Comparison of ENCODE assay signal across 8 cellular contexts in the genomic region with DNA sequence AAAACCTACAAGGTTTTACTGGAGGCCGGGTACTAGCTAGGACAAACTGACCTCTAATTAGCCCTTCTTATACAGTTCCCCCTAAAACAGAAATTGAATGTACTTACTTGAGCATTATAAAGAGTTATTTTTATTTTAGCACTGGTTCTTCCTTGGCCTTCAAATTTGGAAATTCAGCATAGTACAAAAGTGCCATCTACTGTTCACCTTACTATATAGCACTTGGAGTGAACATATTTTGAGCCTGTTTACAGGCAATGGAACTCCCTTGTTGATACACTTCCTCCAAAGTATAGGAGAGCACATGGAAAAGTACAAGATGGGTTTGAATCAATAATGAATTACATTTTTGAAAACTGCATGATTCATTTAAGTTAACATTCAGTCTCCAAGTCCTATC. TPM values are rescaled to one million over a fixed set of nuclear protein-coding genes. Genes with fewer than 3 reads are reported as not detected.
DNase-seq lines count a peak whose midpoint lies in the region; ATAC-seq, FAIRE-seq and TF ChIP-seq lines count a peak whose summit lies in the region.

No MANE protein-coding gene starts in this region.

- WGBS in IMR-90 (ENCODE audit: extremely low coverage in 2 of 2, insufficient read length in 1 of 2), 2 experiments = no CpG with 5 or more reads among the region's 1 CpG

- no peaks in the 10 kb centered on the region for H3K9me1 ChIP-seq in IMR-90 (ENCODE audit: insufficient read depth, low read length)

- dilution Hi-C loops in IMR-90 (cut with HindIII; ENCODE audit: low sequenced_read_pairs, unreplicated experiment) = no loop called here

- H4K20me1 ChIP-seq in IMR-90 (ENCODE audit: insufficient read depth, low read length) (no peaks in the 10 kb centered on the region), OCI-LY3 (ENCODE audit: insufficient read depth, low read length) (no peaks in the 10 kb centered on the region)

- H3K9me3 ChIP-seq in IMR-90 (ENCODE audit: control insufficient read depth, insufficient read depth, low read length) = no peaks in the 10 kb centered on the region
- no peaks in the 10 kb centered on the region for H3K9me3 ChIP-seq in OCI-LY3 (ENCODE audit: insufficient read depth, low read length)
- H3K9me3 ChIP-seq in neutrophil = no peaks in the 10 kb centered on the region

- H3K79me1 ChIP-seq in IMR-90 (ENCODE audit: low read depth in 1 of 2, low read length in 2 of 2) = peaks cover 0 to 2% of the 10 kb centered on the region in 2 experiments; a peak in 1 of 4 replicates

- H3K4ac ChIP-seq in IMR-90 (ENCODE audit: low read depth, low read length) = no peak overlapping the region

- intact Hi-C loops in IMR-90 (cut with micrococcal nuclease) = loop anchor here (1.0 to 10.0 kb wide), 4 partner anchors 59 to 945 kb away; partner anchors contain the start of gene KITLG

- no peaks in the 10 kb centered on the region for H3K4me1 ChIP-seq in IMR-90 (ENCODE audit: control insufficient read depth, insufficient read depth, low read length)
- H3K4me1 ChIP-seq in OCI-LY3 (ENCODE audit: low read length) = peaks cover 9% of the 10 kb centered on the region; the same call in 1 of the 2 replicates
- peaks cover 12 to 21% of the 10 kb centered on the region in 2 experiments for H3K4me1 ChIP-seq in neutrophil (ENCODE audit: control insufficient read depth in 1 of 2, insufficient read depth in 1 of 2, low read depth in 1 of 2, low read length in 1 of 2)

- no peak overlapping the region for H4K8ac ChIP-seq in IMR-90 (ENCODE audit: low read depth in 2 of 2, low read length in 2 of 2)

- in situ Hi-C loops in ACHN (cut with HindIII; ENCODE audit: low pct_ligation_motif_present, low pct_unique_long_range_greater_than_20kb, low sequenced_read_pairs) = no loop called here
- in situ Hi-C loops in IMR-90 (cut with MboI; ENCODE audit: low sequenced_read_pairs) = loop anchor here (5.0 to 10.0 kb wide), 3 partner anchors 57 to 512 kb away; partner anchors contain the start of gene DUSP6

- ATAC-seq in IMR-90 (ENCODE audit: low read depth) = peak; percentile 44

- no peak overlapping the region for H2AK5ac ChIP-seq in IMR-90 (ENCODE audit: low read depth, low read length)

- no peak overlapping the region for H3K56ac ChIP-seq in IMR-90 (ENCODE audit: extremely low read depth, insufficient read depth, low read length)

- H3K9ac ChIP-seq in IMR-90 (ENCODE audit: low read depth, low read length) = no peak overlapping the region
- no peak overlapping the region for H3K9ac ChIP-seq in OCI-LY3 (ENCODE audit: low read length)

- no peak overlapping the region for H2AFZ ChIP-seq in IMR-90 (replicated peaks; ENCODE audit: low read length, poor library complexity)
- no peak overlapping the region for H2AFZ ChIP-seq in OCI-LY3 (ENCODE audit: low read depth, low read length)

- no peak overlapping the region for H3K4me2 ChIP-seq in IMR-90 (ENCODE audit: low read depth, low read length)
- no peak overlapping the region for H3K4me2 ChIP-seq in OCI-LY3 (ENCODE audit: low read length)

- POLR2A ChIA-PET in IMR-90 (lab: Charles Lee; ENCODE audit: unreplicated experiment) = no interaction called here

- DNase-seq in ACHN (peak; percentile 67), GM06990 (ENCODE audit: extremely low read depth, insufficient read length) (no peak), IMR-90 (peak; percentile 67), cortex of kidney (lab: John Stamatoyannopoulos, UW) (no peak)
- DNase-seq in effector CD8-positive, alpha-beta T cell (lab: John Stamatoyannopoulos, UW) = no peak

- BruUV-seq in IMR-90 (replicated peaks; lab: Mats Ljungman, UMichigan) = no TSS peak

- TF ChIP-seq CTCF in GM06990 (IDR thresholded peaks at IDR 0.05; ENCODE audit: insufficient read depth, low read length, poor library complexity, severe bottlenecking) = peak; percentile 68
- TF ChIP-seq CTCF in IMR-90 (conservative IDR thresholded peaks at IDR 0.05; ENCODE audit: low read depth, low read length) = peak; percentile 87
- peak; percentile 78 for TF ChIP-seq CTCF in OCI-LY3 (IDR thresholded peaks at IDR 0.05; ENCODE audit: low read depth, low read length)
- TF ChIP-seq CTCF in neutrophil (IDR thresholded peaks at IDR 0.05) = peak; percentile 68

- peak; percentile 91 for TF ChIP-seq RAD21 in IMR-90 (IDR thresholded peaks at IDR 0.05; ENCODE audit: low read length)

- no peak overlapping the region for H3K18ac ChIP-seq in IMR-90 (ENCODE audit: low read depth, low read length)

- H3K4me3 ChIP-seq in GM06990 (replicated peaks; ENCODE audit: low read depth, low read length) (no peak overlapping the region), IMR-90 (ENCODE audit: insufficient read depth, low read depth, low read length) (no peak overlapping the region), OCI-LY3 (ENCODE audit: low read length) (no peak overlapping the region), neutrophil (ENCODE audit: low read depth in 1 of 2, low read length in 1 of 2) (no peak overlapping the region)

- no peak for TF ChIP-seq POLR2A in IMR-90 (IDR thresholded peaks at IDR 0.05; ENCODE audit: low read depth, low read length)

- H3K27me3 ChIP-seq in GM06990 (replicated peaks; ENCODE audit: control insufficient read depth, insufficient read depth, low read length) (no peaks in the 10 kb centered on the region), IMR-90 (ENCODE audit: control insufficient read depth, insufficient read depth, low read length) (no peaks in the 10 kb centered on the region), OCI-LY3 (ENCODE audit: low read depth, low read length) (no peaks in the 10 kb centered on the region), neutrophil (no peaks in the 10 kb centered on the region)

- H2BK20ac ChIP-seq in IMR-90 (ENCODE audit: low read depth, low read length) = no peak overlapping the region

- peak; percentile 80 for FAIRE-seq in endometrium (lab: Jason Lieb, UNC)

- H3K36me3 ChIP-seq in GM06990 (ENCODE audit: control insufficient read depth, insufficient read depth, low read length) = no peaks in the 10 kb centered on the region
- H3K36me3 ChIP-seq in IMR-90 (ENCODE audit: control insufficient read depth, insufficient read depth, low read length) = no peaks in the 10 kb centered on the region
- H3K36me3 ChIP-seq in OCI-LY3 (replicated peaks; ENCODE audit: low read depth, low read length) = no peaks in the 10 kb centered on the region
- no peaks in the 10 kb centered on the region for H3K36me3 ChIP-seq in neutrophil

- H3K79me2 ChIP-seq in OCI-LY3 (ENCODE audit: low read length) = peaks cover 7% of the 10 kb centered on the region; the same call in 1 of the 2 replicates

- no peak overlapping the region for H2BK5ac ChIP-seq in IMR-90 (ENCODE audit: low read depth, low read length, poor library complexity, severe bottlenecking)

- H4K5ac ChIP-seq in IMR-90 (ENCODE audit: low read depth, low read length) = no peak overlapping the region

- no peak overlapping the region for H3K14ac ChIP-seq in IMR-90 (replicated peaks; ENCODE audit: low read depth, low read length)

- H3K27ac ChIP-seq in IMR-90 (ENCODE audit: insufficient read depth, low read length) = no peak overlapping the region
- H3K27ac ChIP-seq in OCI-LY3 (ENCODE audit: low read length) = no peak overlapping the region
- H3K27ac ChIP-seq in neutrophil = no peak overlapping the region

- no peak overlapping the region for H2BK120ac ChIP-seq in IMR-90 (ENCODE audit: low read depth, low read length)

- no peak overlapping the region for H4K91ac ChIP-seq in IMR-90 (ENCODE audit: insufficient read depth, low read depth, low read length)

- no peak overlapping the region for H2BK15ac ChIP-seq in IMR-90 (ENCODE audit: low read depth, low read length)

- H3K23ac ChIP-seq in IMR-90 (ENCODE audit: low read depth, low read length) = no peak overlapping the region

- H2AK9ac ChIP-seq in IMR-90 (replicated peaks; ENCODE audit: low read depth, low read length, poor library complexity) = no peak overlapping the region

- CTCF ChIA-PET in IMR-90 (lab: Yijun Ruan, JAX) = interaction anchor here (1.0 kb wide), 1 partner anchor 512 kb away, joined by 4 read pairs; no protein-coding TSS in a partner anchor

TF ChIP-seq in IMR-90, 13 proteins besides CTCF, POLR2A, EP300 and RAD21:
- TF ChIP-seq RFX5 (IDR thresholded peaks at IDR 0.05; ENCODE audit: low read depth, low read length) (no peak), SMC3 (IDR thresholded peaks at IDR 0.05; ENCODE audit: low read depth, low read length) (peak; percentile 90), MAFK (IDR thresholded peaks at IDR 0.05; ENCODE audit: low read depth, low read length) (no peak)

RNA-seq across cellular contexts. Expression of gene POC1B, which starts 3.9 kb away (rescaled TPM):
- total RNA-seq in IMR-90 (2012; rRNA removed) = 10.4 and 13.3 TPM in 2 replicates
- polyA plus RNA-seq in IMR-90 (2012; rRNA removed) = 4.7 and 5.0 TPM in 2 replicates
- polyA plus RNA-seq in IMR-90 (2012; cell fraction: cytosol; rRNA removed) = 0.77 and 1.7 TPM in 2 replicates
- polyA plus RNA-seq in IMR-90 (2012; cell fraction: nucleus; rRNA removed; ENCODE audit: low replicate concordance) = 1.2 and 7.7 TPM in 2 replicates

RNA-seq across cellular contexts. Expression of gene GALNT4, which starts 5.1 kb away (rescaled TPM):
- 9.0 and 14.2 TPM in 2 replicates for total RNA-seq in IMR-90 (2012; rRNA removed)
- 1.9 and 2.6 TPM in 2 replicates for polyA plus RNA-seq in IMR-90 (2012; rRNA removed)
- polyA plus RNA-seq in IMR-90 (2012; cell fraction: cytosol; rRNA removed) = 0.76 and 1.2 TPM in 2 replicates
- 0.29 and 1.4 TPM in 2 replicates for polyA plus RNA-seq in IMR-90 (2012; cell fraction: nucleus; rRNA removed; ENCODE audit: low replicate concordance)

Comparison
In these comparisons a context has a peak if more than half of its experiments do, and no peak if none do; other contexts are left out.
1. DNase-seq: peak in ACHN (single experiment) and IMR-90 (single experiment); none in GM06990 (single experiment), cortex of kidney (single experiment) and effector CD8-positive, alpha-beta T cell (single experiment).
2. Peak in every context shown above with its lines, with median percentiles within 50 percentile points of each other: CTCF ChIP-seq.